In genomic region chr11:10886652-10887250, GRCh38 we compare ENCODE assay signal across 16 cellular contexts.
"Had no signal": no experiment of that assay in that cellular context is flagged by ENCODE, and none has a peak within 500 bp of the region (broad histone marks: within the 10 kb centered on the region; RNA-seq: fewer than 3 reads in every experiment).

No MANE protein-coding gene starts in this region.

- H3K9me3 ChIP-seq: esophagus muscularis mucosa, ovary, thoracic aorta had no signal

- H3K4me3 ChIP-seq: esophagus muscularis mucosa, ovary, thoracic aorta had no signal

- H3K27me3 ChIP-seq: esophagus muscularis mucosa, ovary had no signal

- DNase-seq: activated CD4-positive, alpha-beta memory T cell treated with anti-CD3 and anti-CD28 coated beads for 36 hours; activated CD4-positive, alpha-beta T cell treated with anti-CD3 and anti-CD28 coated beads for 4 hours; activated CD8-positive, alpha-beta memory T cell treated with anti-CD3 and anti-CD28 coated beads, Interleukin-2, amount 10 ng/mL, durations not matched to agents 7 days and 5 days; activated naive CD4-positive, alpha-beta T cell treated with Interleukin-2 at 50 U/mL for 16 hours; activated naive CD8-positive, alpha-beta T cell treated with anti-CD3 and anti-CD28 coated beads, Interleukin-2, amount 10 ng/mL, durations not matched to agents 7 days and 5 days; amygdala; dermis blood vessel endothelial cell; effector memory CD4-positive, alpha-beta T cell; hippocampal formation; ovary; stimulated activated naive B cell treated with anti-CD40 and anti-IgM and Interleukin-4, amounts not matched to agents 10 μg/mL and 1 μg/mL and 100 μg/mL, for 72 hours had no signal

- ATAC-seq: activated CD8-positive, alpha-beta memory T cell treated with anti-CD3 and anti-CD28 coated beads, Interleukin-2, amount 10 ng/mL, durations not matched to agents 7 days and 5 days; stimulated activated naive B cell treated with anti-CD40 and anti-IgM and Interleukin-4, amounts not matched to agents 10 μg/mL and 1 μg/mL and 100 μg/mL, for 72 hours; WTC11 had no signal

- FAIRE-seq: endothelial cell of umbilical vein, islet of Langerhans had no signal

- H3K36me3 ChIP-seq: esophagus muscularis mucosa, ovary, thoracic aorta had no signal

- H3K27ac ChIP-seq: ovary had no signal
